Comparison of ENCODE assay signal across 1 cellular context in the genomic region with DNA sequence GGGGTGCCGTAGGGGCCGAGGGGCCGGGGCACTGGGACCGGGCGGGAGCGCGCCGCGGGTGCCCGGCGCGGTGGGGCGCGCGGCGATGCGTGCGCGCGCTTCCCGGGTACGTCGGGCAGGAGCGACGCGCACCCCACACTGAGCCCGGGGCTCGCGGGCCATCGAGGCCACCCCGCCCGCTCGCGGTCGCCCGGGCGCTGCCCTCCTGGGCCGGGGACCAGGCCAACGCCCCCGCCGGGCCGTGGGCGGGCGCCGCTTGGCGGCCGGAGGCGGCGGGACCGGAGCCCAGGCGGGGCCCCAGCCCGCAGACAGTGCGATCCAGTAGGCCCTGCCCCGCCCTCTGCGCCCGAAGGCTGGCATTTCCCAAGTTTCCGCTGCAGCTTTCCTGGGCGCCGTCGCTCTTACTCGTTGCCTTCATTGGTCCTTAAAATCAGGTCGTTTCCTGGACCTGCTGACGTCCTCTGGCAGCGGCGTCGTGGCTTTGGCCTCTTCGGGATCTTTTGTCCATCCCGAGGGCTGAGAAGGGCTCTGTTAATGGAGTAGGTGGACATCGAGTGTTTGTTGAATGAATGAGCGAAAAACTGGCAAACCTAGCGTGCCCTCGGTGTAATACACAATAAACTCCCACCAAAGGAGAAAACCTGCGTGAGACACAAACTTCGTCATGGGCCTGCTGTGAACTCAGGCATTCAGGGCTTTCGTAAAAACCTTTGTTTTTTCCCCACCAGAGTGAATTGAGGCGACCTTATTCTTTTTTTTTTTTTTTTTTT.
A peak's percentile ranks its signal among the peaks of the same experiment; 100 is the strongest.
TF ChIP-seq lines count a peak whose summit lies in the region.

No MANE protein-coding gene starts in this region.

TF ChIP-seq in HepG2, 621 proteins besides CTCF, POLR2A, EP300 and RAD21 (continued from another document and continues in another):
- TF ChIP-seq, protein P1, sequence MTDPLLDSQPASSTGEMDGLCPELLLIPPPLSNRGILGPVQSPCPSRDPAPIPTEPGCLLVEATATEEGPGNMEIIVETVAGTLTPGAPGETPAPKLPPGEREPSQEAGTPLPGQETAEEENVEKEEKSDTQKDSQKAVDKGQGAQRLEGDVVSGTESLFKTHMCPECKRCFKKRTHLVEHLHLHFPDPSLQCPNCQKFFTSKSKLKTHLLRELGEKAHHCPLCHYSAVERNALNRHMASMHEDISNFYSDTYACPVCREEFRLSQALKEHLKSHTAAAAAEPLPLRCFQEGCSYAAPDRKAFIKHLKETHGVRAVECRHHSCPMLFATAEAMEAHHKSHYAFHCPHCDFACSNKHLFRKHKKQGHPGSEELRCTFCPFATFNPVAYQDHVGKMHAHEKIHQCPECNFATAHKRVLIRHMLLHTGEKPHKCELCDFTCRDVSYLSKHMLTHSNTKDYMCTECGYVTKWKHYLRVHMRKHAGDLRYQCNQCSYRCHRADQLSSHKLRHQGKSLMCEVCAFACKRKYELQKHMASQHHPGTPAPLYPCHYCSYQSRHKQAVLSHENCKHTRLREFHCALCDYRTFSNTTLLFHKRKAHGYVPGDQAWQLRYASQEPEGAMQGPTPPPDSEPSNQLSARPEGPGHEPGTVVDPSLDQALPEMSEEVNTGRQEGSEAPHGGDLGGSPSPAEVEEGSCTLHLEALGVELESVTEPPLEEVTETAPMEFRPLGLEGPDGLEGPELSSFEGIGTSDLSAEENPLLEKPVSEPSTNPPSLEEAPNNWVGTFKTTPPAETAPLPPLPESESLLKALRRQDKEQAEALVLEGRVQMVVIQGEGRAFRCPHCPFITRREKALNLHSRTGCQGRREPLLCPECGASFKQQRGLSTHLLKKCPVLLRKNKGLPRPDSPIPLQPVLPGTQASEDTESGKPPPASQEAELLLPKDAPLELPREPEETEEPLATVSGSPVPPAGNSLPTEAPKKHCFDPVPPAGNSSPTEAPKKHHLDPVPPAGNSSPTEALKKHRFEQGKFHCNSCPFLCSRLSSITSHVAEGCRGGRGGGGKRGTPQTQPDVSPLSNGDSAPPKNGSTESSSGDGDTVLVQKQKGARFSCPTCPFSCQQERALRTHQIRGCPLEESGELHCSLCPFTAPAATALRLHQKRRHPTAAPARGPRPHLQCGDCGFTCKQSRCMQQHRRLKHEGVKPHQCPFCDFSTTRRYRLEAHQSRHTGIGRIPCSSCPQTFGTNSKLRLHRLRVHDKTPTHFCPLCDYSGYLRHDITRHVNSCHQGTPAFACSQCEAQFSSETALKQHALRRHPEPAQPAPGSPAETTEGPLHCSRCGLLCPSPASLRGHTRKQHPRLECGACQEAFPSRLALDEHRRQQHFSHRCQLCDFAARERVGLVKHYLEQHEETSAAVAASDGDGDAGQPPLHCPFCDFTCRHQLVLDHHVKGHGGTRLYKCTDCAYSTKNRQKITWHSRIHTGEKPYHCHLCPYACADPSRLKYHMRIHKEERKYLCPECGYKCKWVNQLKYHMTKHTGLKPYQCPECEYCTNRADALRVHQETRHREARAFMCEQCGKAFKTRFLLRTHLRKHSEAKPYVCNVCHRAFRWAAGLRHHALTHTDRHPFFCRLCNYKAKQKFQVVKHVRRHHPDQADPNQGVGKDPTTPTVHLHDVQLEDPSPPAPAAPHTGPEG (CRISPR knock-in tag; IDR thresholded peaks at IDR 0.05): no peak
- TF ChIP-seq ZNF17 (CRISPR knock-in tag; IDR thresholded peaks at IDR 0.05): no peak
- TF ChIP-seq, protein P2, sequence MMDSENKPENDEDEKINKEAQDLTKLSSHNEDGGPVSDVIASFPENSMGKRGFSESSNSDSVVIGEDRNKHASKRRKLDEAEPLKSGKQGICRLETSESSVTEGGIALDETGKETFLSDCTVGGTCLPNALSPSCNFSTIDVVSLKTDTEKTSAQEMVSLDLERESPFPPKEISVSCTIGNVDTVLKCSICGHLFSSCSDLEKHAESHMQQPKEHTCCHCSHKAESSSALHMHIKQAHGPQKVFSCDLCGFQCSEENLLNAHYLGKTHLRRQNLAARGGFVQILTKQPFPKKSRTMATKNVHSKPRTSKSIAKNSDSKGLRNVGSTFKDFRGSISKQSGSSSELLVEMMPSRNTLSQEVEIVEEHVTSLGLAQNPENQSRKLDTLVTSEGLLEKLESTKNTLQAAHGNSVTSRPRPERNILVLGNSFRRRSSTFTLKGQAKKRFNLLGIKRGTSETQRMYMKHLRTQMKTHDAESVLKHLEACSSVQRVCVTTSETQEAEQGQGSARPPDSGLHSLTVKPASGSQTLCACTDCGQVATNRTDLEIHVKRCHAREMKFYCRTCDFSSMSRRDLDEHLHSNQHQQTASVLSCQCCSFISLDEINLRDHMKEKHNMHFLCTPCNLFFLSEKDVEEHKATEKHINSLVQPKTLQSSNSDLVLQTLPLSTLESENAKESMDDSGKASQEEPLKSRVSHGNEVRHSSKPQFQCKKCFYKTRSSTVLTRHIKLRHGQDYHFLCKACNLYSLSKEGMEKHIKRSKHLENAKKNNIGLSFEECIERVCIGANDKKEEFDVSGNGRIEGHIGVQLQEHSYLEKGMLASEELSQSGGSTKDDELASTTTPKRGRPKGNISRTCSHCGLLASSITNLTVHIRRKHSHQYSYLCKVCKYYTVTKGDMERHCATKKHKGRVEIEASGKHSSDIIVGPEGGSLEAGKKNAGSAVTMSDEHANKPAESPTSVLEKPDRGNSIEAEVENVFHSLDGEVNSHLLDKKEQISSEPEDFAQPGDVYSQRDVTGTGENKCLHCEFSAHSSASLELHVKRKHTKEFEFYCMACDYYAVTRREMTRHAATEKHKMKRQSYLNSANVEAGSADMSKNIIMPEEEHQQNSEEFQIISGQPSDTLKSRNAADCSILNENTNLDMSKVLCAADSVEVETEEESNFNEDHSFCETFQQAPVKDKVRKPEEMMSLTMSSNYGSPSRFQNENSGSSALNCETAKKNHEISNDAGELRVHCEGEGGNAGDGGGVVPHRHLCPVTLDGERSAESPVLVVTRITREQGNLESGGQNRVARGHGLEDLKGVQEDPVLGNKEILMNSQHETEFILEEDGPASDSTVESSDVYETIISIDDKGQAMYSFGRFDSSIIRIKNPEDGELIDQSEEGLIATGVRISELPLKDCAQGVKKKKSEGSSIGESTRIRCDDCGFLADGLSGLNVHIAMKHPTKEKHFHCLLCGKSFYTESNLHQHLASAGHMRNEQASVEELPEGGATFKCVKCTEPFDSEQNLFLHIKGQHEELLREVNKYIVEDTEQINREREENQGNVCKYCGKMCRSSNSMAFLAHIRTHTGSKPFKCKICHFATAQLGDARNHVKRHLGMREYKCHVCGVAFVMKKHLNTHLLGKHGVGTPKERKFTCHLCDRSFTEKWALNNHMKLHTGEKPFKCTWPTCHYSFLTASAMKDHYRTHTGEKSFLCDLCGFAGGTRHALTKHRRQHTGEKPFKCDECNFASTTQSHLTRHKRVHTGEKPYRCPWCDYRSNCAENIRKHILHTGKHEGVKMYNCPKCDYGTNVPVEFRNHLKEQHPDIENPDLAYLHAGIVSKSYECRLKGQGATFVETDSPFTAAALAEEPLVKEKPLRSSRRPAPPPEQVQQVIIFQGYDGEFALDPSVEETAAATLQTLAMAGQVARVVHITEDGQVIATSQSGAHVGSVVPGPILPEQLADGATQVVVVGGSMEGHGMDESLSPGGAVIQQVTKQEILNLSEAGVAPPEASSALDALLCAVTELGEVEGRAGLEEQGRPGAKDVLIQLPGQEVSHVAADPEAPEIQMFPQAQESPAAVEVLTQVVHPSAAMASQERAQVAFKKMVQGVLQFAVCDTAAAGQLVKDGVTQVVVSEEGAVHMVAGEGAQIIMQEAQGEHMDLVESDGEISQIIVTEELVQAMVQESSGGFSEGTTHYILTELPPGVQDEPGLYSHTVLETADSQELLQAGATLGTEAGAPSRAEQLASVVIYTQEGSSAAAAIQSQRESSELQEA (CRISPR knock-in tag; IDR thresholded peaks at IDR 0.05; ENCODE audit: not compliant biosample characterization): no peak
- TF ChIP-seq HDAC6 (IDR thresholded peaks at IDR 0.05; ENCODE audit: low read depth, low read length): no peak
- TF ChIP-seq ETV5 (CRISPR knock-in tag; IDR thresholded peaks at IDR 0.05; ENCODE audit: borderline replicate concordance): peak; percentile 36; the same call in 1 of the 2 replicates
- TF ChIP-seq, protein P3, sequence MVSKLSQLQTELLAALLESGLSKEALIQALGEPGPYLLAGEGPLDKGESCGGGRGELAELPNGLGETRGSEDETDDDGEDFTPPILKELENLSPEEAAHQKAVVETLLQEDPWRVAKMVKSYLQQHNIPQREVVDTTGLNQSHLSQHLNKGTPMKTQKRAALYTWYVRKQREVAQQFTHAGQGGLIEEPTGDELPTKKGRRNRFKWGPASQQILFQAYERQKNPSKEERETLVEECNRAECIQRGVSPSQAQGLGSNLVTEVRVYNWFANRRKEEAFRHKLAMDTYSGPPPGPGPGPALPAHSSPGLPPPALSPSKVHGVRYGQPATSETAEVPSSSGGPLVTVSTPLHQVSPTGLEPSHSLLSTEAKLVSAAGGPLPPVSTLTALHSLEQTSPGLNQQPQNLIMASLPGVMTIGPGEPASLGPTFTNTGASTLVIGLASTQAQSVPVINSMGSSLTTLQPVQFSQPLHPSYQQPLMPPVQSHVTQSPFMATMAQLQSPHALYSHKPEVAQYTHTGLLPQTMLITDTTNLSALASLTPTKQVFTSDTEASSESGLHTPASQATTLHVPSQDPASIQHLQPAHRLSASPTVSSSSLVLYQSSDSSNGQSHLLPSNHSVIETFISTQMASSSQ (IDR thresholded peaks at IDR 0.05; ENCODE audit: low read depth): no peak
- TF ChIP-seq, protein P3 (CRISPR knock-in tag; IDR thresholded peaks at IDR 0.05; ENCODE audit: borderline replicate concordance): no peak
- TF ChIP-seq ZNF549 (CRISPR knock-in tag; IDR thresholded peaks at IDR 0.05): no peak
- TF ChIP-seq ZNF30 (CRISPR knock-in tag; IDR thresholded peaks at IDR 0.05): no peak
- TF ChIP-seq, protein P4, sequence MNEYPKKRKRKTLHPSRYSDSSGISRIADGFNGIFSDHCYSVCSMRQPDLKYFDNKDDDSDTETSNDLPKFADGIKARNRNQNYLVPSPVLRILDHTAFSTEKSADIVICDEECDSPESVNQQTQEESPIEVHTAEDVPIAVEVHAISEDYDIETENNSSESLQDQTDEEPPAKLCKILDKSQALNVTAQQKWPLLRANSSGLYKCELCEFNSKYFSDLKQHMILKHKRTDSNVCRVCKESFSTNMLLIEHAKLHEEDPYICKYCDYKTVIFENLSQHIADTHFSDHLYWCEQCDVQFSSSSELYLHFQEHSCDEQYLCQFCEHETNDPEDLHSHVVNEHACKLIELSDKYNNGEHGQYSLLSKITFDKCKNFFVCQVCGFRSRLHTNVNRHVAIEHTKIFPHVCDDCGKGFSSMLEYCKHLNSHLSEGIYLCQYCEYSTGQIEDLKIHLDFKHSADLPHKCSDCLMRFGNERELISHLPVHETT (CRISPR knock-in tag; conservative IDR thresholded peaks at IDR 0.05): no peak; the same call in 1 of the 2 replicates
- 0 out of 2 replicates have a peak, but pooled peaks have one; percentile 21 for TF ChIP-seq HOXD1 (CRISPR knock-in tag; IDR thresholded peaks at IDR 0.05)
- no peak for TF ChIP-seq ZNF430 (CRISPR knock-in tag; IDR thresholded peaks at IDR 0.05)
- no peak for TF ChIP-seq SIX4 (CRISPR knock-in tag; IDR thresholded peaks at IDR 0.05)
- no peak for TF ChIP-seq MAZ (IDR thresholded peaks at IDR 0.05; ENCODE audit: borderline replicate concordance, low read depth, low read length)
- peak; percentile 20; the same call in 1 of the 2 replicates for TF ChIP-seq MAZ (CRISPR knock-in tag; IDR thresholded peaks at IDR 0.05; ENCODE audit: low read depth)
- TF ChIP-seq ZSCAN12 (CRISPR knock-in tag; IDR thresholded peaks at IDR 0.05): no peak
- TF ChIP-seq, protein P5, sequence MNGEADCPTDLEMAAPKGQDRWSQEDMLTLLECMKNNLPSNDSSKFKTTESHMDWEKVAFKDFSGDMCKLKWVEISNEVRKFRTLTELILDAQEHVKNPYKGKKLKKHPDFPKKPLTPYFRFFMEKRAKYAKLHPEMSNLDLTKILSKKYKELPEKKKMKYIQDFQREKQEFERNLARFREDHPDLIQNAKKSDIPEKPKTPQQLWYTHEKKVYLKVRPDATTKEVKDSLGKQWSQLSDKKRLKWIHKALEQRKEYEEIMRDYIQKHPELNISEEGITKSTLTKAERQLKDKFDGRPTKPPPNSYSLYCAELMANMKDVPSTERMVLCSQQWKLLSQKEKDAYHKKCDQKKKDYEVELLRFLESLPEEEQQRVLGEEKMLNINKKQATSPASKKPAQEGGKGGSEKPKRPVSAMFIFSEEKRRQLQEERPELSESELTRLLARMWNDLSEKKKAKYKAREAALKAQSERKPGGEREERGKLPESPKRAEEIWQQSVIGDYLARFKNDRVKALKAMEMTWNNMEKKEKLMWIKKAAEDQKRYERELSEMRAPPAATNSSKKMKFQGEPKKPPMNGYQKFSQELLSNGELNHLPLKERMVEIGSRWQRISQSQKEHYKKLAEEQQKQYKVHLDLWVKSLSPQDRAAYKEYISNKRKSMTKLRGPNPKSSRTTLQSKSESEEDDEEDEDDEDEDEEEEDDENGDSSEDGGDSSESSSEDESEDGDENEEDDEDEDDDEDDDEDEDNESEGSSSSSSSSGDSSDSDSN (CRISPR knock-in tag; IDR thresholded peaks at IDR 0.05): no peak; the same call in 1 of the 2 replicates
- no peak for TF ChIP-seq ZNF780A (CRISPR knock-in tag; IDR thresholded peaks at IDR 0.05)
- no peak for TF ChIP-seq RFXAP (CRISPR knock-in tag; IDR thresholded peaks at IDR 0.05; ENCODE audit: borderline replicate concordance)
- TF ChIP-seq ELF3 (CRISPR knock-in tag; IDR thresholded peaks at IDR 0.05): no peak
- TF ChIP-seq DMAP1 (CRISPR knock-in tag; IDR thresholded peaks at IDR 0.05): peak; percentile 44; the same call in 1 of the 2 replicates
- no peak for TF ChIP-seq CBX5 (CRISPR knock-in tag; IDR thresholded peaks at IDR 0.05; ENCODE audit: borderline replicate concordance)
- no peak for TF ChIP-seq HNRNPUL1 (IDR thresholded peaks at IDR 0.05; ENCODE audit: low read depth, low read length)
- TF ChIP-seq STAG1 (CRISPR knock-in tag; IDR thresholded peaks at IDR 0.05): no peak
